ENCODE assay signal across 26 cellular contexts in the genomic region with DNA sequence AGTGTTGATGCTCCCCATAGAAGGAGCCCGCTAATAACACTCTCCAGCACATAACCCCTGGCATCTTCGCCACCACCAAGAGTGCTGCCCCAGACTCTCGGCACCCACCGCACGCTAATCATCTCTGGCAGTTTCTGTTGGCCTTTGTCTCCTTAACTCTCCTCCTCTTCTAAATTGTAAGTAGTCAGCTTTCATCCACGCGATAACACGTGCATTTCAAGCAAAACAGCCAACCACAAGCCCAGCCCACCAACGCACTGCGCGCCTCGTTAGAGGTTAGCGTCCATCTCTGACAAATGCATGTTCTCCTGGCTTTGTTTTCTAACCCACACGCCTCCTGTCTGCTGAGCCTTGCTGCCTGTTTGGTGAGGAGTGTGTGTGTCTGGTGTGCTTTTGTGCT.
"Had no signal": no experiment of that assay in that cellular context is flagged by ENCODE, and none has a peak within 500 bp of the region (broad histone marks: within the 10 kb centered on the region; RNA-seq: fewer than 3 reads in every experiment).

No MANE protein-coding gene starts in this region.

- H3K27ac Mint-ChIP-seq: stimulated activated memory B cell treated with anti-CD40 and anti-IgM and Interleukin-4, amounts not matched to agents 10 μg/mL and 1 μg/mL and 100 μg/mL, for 72 hours had no signal

- DNase-seq: heart left ventricle; kidney glomerular epithelial cell; left cardiac atrium; lower lobe of right lung; mammary epithelial cell; mesenchymal stem cell; naive thymus-derived CD8-positive, alpha-beta T cell; ovary; retina; right cardiac atrium; stimulated activated CD4-positive, alpha-beta T cell treated with anti-CD3 and anti-CD28 coated beads, Interleukin-4, amount 100 ng/mL, for 24 hours; stimulated activated naive CD8-positive, alpha-beta T cell treated with anti-CD3 and anti-CD28 coated beads, Interleukin-15, Interleukin-2, amounts not matched to agents 100 U/mL and 50 U/mL, for 24 hours; stomach; testis; thyroid gland; transverse colon; upper lobe of left lung had no signal

- H3K9me3 ChIP-seq: heart left ventricle, lower lobe of right lung, ovary, prostate gland, stomach, testis, thyroid gland, transverse colon, upper lobe of left lung, vagina had no signal

- H3K36me3 ChIP-seq: heart left ventricle, lower lobe of right lung, neural progenitor cell, ovary, prostate gland, stomach, thyroid gland, transverse colon, upper lobe of left lung, vagina had no signal

- H3K27me3 Mint-ChIP-seq: naive thymus-derived CD8-positive, alpha-beta T cell; stimulated activated memory B cell treated with anti-CD40 and anti-IgM and Interleukin-4, amounts not matched to agents 10 μg/mL and 1 μg/mL and 100 μg/mL, for 72 hours had no signal

- H3K9me3 Mint-ChIP-seq: naive thymus-derived CD8-positive, alpha-beta T cell; nephron; neural progenitor cell; stimulated activated memory B cell treated with anti-CD40 and anti-IgM and Interleukin-4, amounts not matched to agents 10 μg/mL and 1 μg/mL and 100 μg/mL, for 72 hours had no signal

- H3K4me1 ChIP-seq: neural progenitor cell, prostate gland, thyroid gland, transverse colon, vagina had no signal

- H3K79me2 ChIP-seq: hepatocyte had no signal

- H3K27ac ChIP-seq: hepatocyte, neural progenitor cell, ovary, prostate gland, skin epidermis, stomach, thyroid gland, transverse colon, vagina had no signal

- H3K4me1 Mint-ChIP-seq: stimulated activated memory B cell treated with anti-CD40 and anti-IgM and Interleukin-4, amounts not matched to agents 10 μg/mL and 1 μg/mL and 100 μg/mL, for 72 hours had no signal

- H2AFZ ChIP-seq: hepatocyte, neural progenitor cell had no signal

- H3K4me3 ChIP-seq: heart left ventricle, hepatocyte, lower lobe of right lung, neural progenitor cell, ovary, prostate gland, skin epidermis, stomach, testis, thyroid gland, transverse colon, upper lobe of left lung, vagina had no signal

- H3K4me3 Mint-ChIP-seq: naive thymus-derived CD8-positive, alpha-beta T cell; nephron; neural progenitor cell; stimulated activated memory B cell treated with anti-CD40 and anti-IgM and Interleukin-4, amounts not matched to agents 10 μg/mL and 1 μg/mL and 100 μg/mL, for 72 hours had no signal

- H3K9ac ChIP-seq: neural progenitor cell had no signal

- ATAC-seq: lower lobe of right lung; naive thymus-derived CD8-positive, alpha-beta T cell; sciatic nerve; stimulated activated memory B cell treated with anti-CD40 and anti-IgM and Interleukin-4, amounts not matched to agents 10 μg/mL and 1 μg/mL and 100 μg/mL, for 72 hours; stimulated activated naive CD8-positive, alpha-beta T cell treated with anti-CD3 and anti-CD28 coated beads, Interleukin-15, Interleukin-2, amounts not matched to agents 100 U/mL and 50 U/mL, for 24 hours had no signal

- H3K36me3 Mint-ChIP-seq: naive thymus-derived CD8-positive, alpha-beta T cell; neural progenitor cell; stimulated activated memory B cell treated with anti-CD40 and anti-IgM and Interleukin-4, amounts not matched to agents 10 μg/mL and 1 μg/mL and 100 μg/mL, for 72 hours had no signal

- H3K4me2 ChIP-seq: hepatocyte, neural progenitor cell had no signal

- H3K27me3 ChIP-seq: heart left ventricle, hepatocyte, neural progenitor cell, ovary, stomach, testis, thyroid gland, transverse colon, upper lobe of left lung, vagina had no signal

- FAIRE-seq: keratinocyte had no signal
